In the genomic region with DNA sequence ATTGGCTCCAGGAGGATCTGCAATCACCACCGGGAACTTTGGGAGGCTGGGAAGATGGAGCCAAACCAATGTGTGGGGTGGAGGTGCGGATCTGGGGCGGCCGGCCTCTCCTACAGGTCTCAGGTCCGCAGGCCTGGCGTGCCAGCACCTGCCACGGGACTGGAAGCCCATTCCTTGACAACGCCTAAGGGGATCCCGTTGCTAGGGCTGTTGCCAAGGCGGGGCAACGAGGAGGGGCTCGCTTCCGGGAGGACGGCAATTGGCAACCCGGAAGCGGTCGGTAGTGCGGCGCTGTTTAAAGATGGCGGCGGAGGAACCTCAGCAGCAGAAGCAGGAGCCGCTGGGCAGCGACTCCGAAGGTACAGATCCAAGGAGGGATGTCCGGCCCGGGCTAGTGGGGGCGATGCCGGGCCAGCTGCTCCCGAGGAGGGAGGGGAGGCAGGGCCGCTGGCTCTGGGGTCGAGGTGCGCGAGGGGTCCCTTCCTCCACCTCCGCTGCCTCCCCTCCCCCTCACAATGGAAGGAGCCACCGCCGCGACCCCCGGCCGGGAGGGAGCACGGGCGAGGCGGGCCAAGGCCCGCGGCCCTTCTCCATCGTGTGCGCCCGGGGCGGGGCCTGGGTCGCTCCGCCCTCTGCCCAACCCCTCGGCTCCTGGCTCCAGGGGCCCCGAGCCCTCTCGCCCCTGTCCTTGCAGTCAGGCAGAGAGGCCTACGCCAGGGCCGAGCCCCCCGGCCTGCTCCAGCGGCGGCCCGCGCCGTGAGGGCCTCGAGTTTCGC, we compare ENCODE assay signal across 8 cellular contexts. TPM values are rescaled to one million over a fixed set of nuclear protein-coding genes. Genes with fewer than 3 reads are reported as not detected.
DNase-seq lines count a peak whose midpoint lies in the region; ATAC-seq, FAIRE-seq and TF ChIP-seq lines count a peak whose summit lies in the region.

A gene with protein sequence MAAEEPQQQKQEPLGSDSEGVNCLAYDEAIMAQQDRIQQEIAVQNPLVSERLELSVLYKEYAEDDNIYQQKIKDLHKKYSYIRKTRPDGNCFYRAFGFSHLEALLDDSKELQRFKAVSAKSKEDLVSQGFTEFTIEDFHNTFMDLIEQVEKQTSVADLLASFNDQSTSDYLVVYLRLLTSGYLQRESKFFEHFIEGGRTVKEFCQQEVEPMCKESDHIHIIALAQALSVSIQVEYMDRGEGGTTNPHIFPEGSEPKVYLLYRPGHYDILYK (plus strand): TSS at position 283 of the 776 bp plus-strand sequence. CDS start 19 bp downstream, at position 302.

- intact Hi-C loops in psoas muscle (cut with DNase I): no loop called here

- H3K4me3 ChIP-seq in right atrium auricular region (peak within 1 kb of the TSS; percentile 99 to 100), psoas muscle (peak within 1 kb of the TSS; percentile 93)

- H3K27me3 ChIP-seq in right atrium auricular region (no peaks in the 10 kb centered on the region), psoas muscle (ENCODE audit: insufficient read depth in 3 of 3, low read length in 2 of 3) (no peaks in the 10 kb centered on the region)

- TF ChIP-seq POLR2A in GM12891 (IDR thresholded peaks at IDR 0.05; ENCODE audit: low read depth, low read length): peak; percentile 83

- WGBS in psoas muscle, 3 donors: 0 to 1% (median 0%) methylated on average over 43 to 63 of the region's 63 CpGs

- DNase-seq in GM12891 (ENCODE audit: insufficient read length, low spot score): peak; percentile 98
- peak; percentile 63 for DNase-seq in NCI-H1694 treated with DMSO at 0.1 percent for 48 hours (lab: John Stamatoyannopoulos, UW)
- peak; percentile 75 to 93 (median 81) for DNase-seq in T-helper 2 cell
- DNase-seq in right atrium auricular region (ENCODE audit: low spot score): peak; percentile 91
- peak; percentile 91 to 95 for DNase-seq in psoas muscle
- DNase-seq in urothelium cell line (ENCODE audit: low spot score): peak; percentile 96

- H3K4me1 ChIP-seq in right atrium auricular region: peaks cover 0 to 31% of the 10 kb centered on the region in 2 donors
- H3K4me1 ChIP-seq in psoas muscle: peaks cover 11% of the 10 kb centered on the region

- H3K27ac ChIP-seq in angular gyrus (ENCODE audit: low read depth, low read length) (peak within 1 kb of the TSS; percentile 89), right atrium auricular region (peak within 1 kb of the TSS; percentile 84 to 90), psoas muscle (peak within 1 kb of the TSS; percentile 89)

- no peaks in the 10 kb centered on the region for H3K9me3 ChIP-seq in right atrium auricular region
- no peaks in the 10 kb centered on the region for H3K9me3 ChIP-seq in psoas muscle

- peak; percentile 77 for ATAC-seq in HG02870 (IDR thresholded peaks at IDR 0.05; ENCODE audit: unreplicated experiment)
- peak; percentile 87 to 96 (median 92) for ATAC-seq in psoas muscle

- FAIRE-seq in GM12891 (lab: Jason Lieb, UNC): peak; percentile 96
- peak; percentile 35 for FAIRE-seq in urothelium cell line (lab: Jason Lieb, UNC)

- TF ChIP-seq CTCF in right atrium auricular region (IDR thresholded peaks at IDR 0.05) (no peak), psoas muscle (IDR thresholded peaks at IDR 0.05) (no peak)

- H3K36me3 ChIP-seq in right atrium auricular region (peaks cover 21% of the 10 kb centered on the region), psoas muscle (ENCODE audit: insufficient read depth in 1 of 2, low read depth in 1 of 2) (peaks cover 0 to 25% of the 10 kb centered on the region in 2 donors)

TF ChIP-seq in GM12891, 5 proteins besides CTCF, POLR2A, EP300 and RAD21:
- peak; percentile 98 for TF ChIP-seq TAF1 (IDR thresholded peaks at IDR 0.05; ENCODE audit: low read depth, low read length)
- TF ChIP-seq PAX5 (IDR thresholded peaks at IDR 0.05; ENCODE audit: insufficient read depth, low read length, severe bottlenecking): no peak
- peak; percentile 51; the same call in 1 of the 2 replicates for TF ChIP-seq POU2F2 (IDR thresholded peaks at IDR 0.05; ENCODE audit: low read depth, low read length)
- TF ChIP-seq POLR2AphosphoS5 (IDR thresholded peaks at IDR 0.05; ENCODE audit: low read depth, low read length): peak; percentile 73; the same call in 1 of the 2 replicates

RNA-seq across cellular contexts. Expression of the gene that starts here (rescaled TPM):
- polyA plus RNA-seq in GM12891 (2012; ENCODE audit: low read depth, missing spikeins): 96.4 TPM
- total RNA-seq in right atrium auricular region (10 to 100 TPM; 55.9 to 57.1 TPM), psoas muscle (10 to 100 TPM; 39.4 to 47.8 (median 40.8) TPM)
- polyA plus RNA-seq in psoas muscle: 10 to 100 TPM; 49.1 to 75.4 (median 72.7) TPM

Comparison
In these comparisons a context has a peak if more than half of its experiments do, and no peak if none do; other contexts are left out.
1. Peak in every context shown above with its lines: DNase-seq, ATAC-seq, H3K4me3 ChIP-seq and H3K27ac ChIP-seq.